Comparison of ENCODE assay signal across 15 cellular contexts in genomic region chr17:65558311-65558682, GRCh38. TPM values are rescaled to one million over a fixed set of nuclear protein-coding genes. Genes with fewer than 3 reads are reported as not detected.
DNase-seq lines count a peak whose midpoint lies in the region; ATAC-seq, FAIRE-seq and TF ChIP-seq lines count a peak whose summit lies in the region.
"Had no signal": no experiment of that assay in that cellular context is flagged by ENCODE, and none has a peak within 500 bp of the region (broad histone marks: within the 10 kb centered on the region; RNA-seq: fewer than 3 reads in every experiment).

No MANE protein-coding gene starts in this region.

- TF ChIP-seq CTCF in right atrium auricular region (IDR thresholded peaks at IDR 0.05), result no peak
- no peak for TF ChIP-seq CTCF in GM12878 (IDR thresholded peaks at IDR 0.05 in 2 of 3, conservative IDR thresholded peaks at IDR 0.05 in 1 of 3; ENCODE audit: control insufficient read depth in 2 of 3, extremely low read depth in 1 of 3, insufficient read depth in 1 of 3, low read depth in 3 of 3, low read length in 3 of 3)
- TF ChIP-seq CTCF in suprapubic skin (IDR thresholded peaks at IDR 0.05), result no peak

- H3K4me2 ChIP-seq in GM12878 (ENCODE audit: control insufficient read depth, insufficient read depth), result peak overlapping the region; percentile 9; the same call in 1 of the 2 replicates

- H3K9me3 ChIP-seq in right atrium auricular region (no peaks in the 10 kb centered on the region), GM12878 (replicated peaks; ENCODE audit: control insufficient read depth, insufficient read depth, low read length) (no peaks in the 10 kb centered on the region), suprapubic skin (no peaks in the 10 kb centered on the region)
- H3K9me3 ChIP-seq: HAP-1 had no signal

- no peak overlapping the region for H2AFZ ChIP-seq in GM12878 (ENCODE audit: control insufficient read depth, low read depth, low read length)

- H3K27me3 ChIP-seq in right atrium auricular region (no peaks in the 10 kb centered on the region), GM12878 (replicated peaks in 1 of 2; ENCODE audit: control insufficient read depth in 2 of 2, insufficient read depth in 2 of 2, low read length in 1 of 2) (peaks cover 0 to 5% of the 10 kb centered on the region in 2 experiments; a peak in 2 of 4 replicates), suprapubic skin (no peaks in the 10 kb centered on the region)

- peaks cover 0 to 6% of the 10 kb centered on the region in 2 donors for H3K4me1 ChIP-seq in right atrium auricular region
- H3K4me1 ChIP-seq in GM12878 (ENCODE audit: control insufficient read depth, insufficient read depth, low read length), result peaks cover 4% of the 10 kb centered on the region
- H3K4me1 ChIP-seq in suprapubic skin, result peaks cover 39% of the 10 kb centered on the region
- H3K4me1 ChIP-seq: BE2C had no signal

- no peaks in the 10 kb centered on the region for H3K36me3 Mint-ChIP-seq in memory B cell

- TF ChIP-seq POLR2A in GM12878 (IDR thresholded peaks at IDR 0.05; ENCODE audit: low read depth, low read length) (no peak), suprapubic skin (IDR thresholded peaks at IDR 0.05) (no peak)

- no peak overlapping the region for H3K27ac Mint-ChIP-seq in memory B cell

- ATAC-seq in left cardiac atrium, result no peak
- ATAC-seq in GM12878, result no peak
- ATAC-seq in memory B cell (ENCODE audit: low read depth), result no peak
- no peak for ATAC-seq in HG03025 (IDR thresholded peaks at IDR 0.05; ENCODE audit: low FRiP score, unreplicated experiment)
- no peak for ATAC-seq in HG02642 (IDR thresholded peaks at IDR 0.05; ENCODE audit: poor library complexity, unreplicated experiment)

- intact Hi-C loops in left cardiac atrium (cut with DNase I), result loop anchor here (2.0 to 10.0 kb wide), 3 partner anchors 93 to 266 kb away; no protein-coding TSS in a partner anchor
- intact Hi-C loops in GM12878 (cut with micrococcal nuclease; ENCODE audit: unreplicated experiment), result loop anchor here (5.0 kb wide), 2 partner anchors 101 to 429 kb away; no protein-coding TSS in a partner anchor

- SMC1A ChIA-PET in GM12878 (lab: Charles Lee; ENCODE audit: uncharacterized antibody, unreplicated experiment), result interaction anchor here (0.8 to 5.3 kb wide), 5 partner anchors 9 to 429 kb away, joined by 3 to 36 read pairs (median 4); no protein-coding TSS in a partner anchor

- 58% methylated on average over 15 of the region's 15 CpGs for WGBS in GM12878 (ENCODE audit: insufficient coverage, insufficient replicate concordance, low lambda C conversion rate, missing lambda C conversion rate)
- 80% methylated on average over 5 of the region's 15 CpGs for WGBS in suprapubic skin

- TF ChIP-seq EP300 in GM12878 (IDR thresholded peaks at IDR 0.05; ENCODE audit: borderline replicate concordance in 1 of 2, control insufficient read depth in 1 of 2, low read depth in 2 of 2, low read length in 2 of 2) (no peak), suprapubic skin (IDR thresholded peaks at IDR 0.05) (no peak)

- RAD21 ChIA-PET in GM12878 (lab: Charles Lee; ENCODE audit: unreplicated experiment), result interaction anchor here (0.6 to 3.5 kb wide), 9 partner anchors 29 to 429 kb away, joined by 3 to 17 read pairs (median 4); no protein-coding TSS in a partner anchor

- no peaks in the 10 kb centered on the region; the same call in 1 of the 2 replicates for H3K79me2 ChIP-seq in GM12878 (ENCODE audit: control insufficient read depth, insufficient read depth, low read length)

- H3K9me3 Mint-ChIP-seq in memory B cell, result no peaks in the 10 kb centered on the region
- H3K9me3 Mint-ChIP-seq: neural crest cell; T-helper 2 cell treated with Interferon-gamma antibody and Interleukin-4, amounts not matched to agents 5 μg/mL and 100 μg/mL, for 36 hours had no signal

- H3K9ac ChIP-seq in GM12878 (ENCODE audit: control insufficient read depth, insufficient read depth, low read length), result no peak overlapping the region

- POLR2A ChIA-PET in GM12878 (lab: Charles Lee), result interaction anchor here (0.7 kb wide), 1 partner anchor 536 kb away, joined by 4 read pairs; no protein-coding TSS in a partner anchor

- in situ Hi-C loops in GM12878 (cut with MboI), result loop anchor here (5.0 to 25.0 kb wide), 2 partner anchors 326 to 596 kb away; no protein-coding TSS in a partner anchor

- no TSS peak for BruUV-seq in GM12878 (replicated peaks; lab: Mats Ljungman, UMichigan)

- H3K4me3 Mint-ChIP-seq in memory B cell, result peak overlapping the region; percentile 8
- H3K4me3 Mint-ChIP-seq: neural crest cell; T-helper 2 cell treated with Interferon-gamma antibody and Interleukin-4, amounts not matched to agents 5 μg/mL and 100 μg/mL, for 36 hours had no signal

- H3K4me3 ChIP-seq in right atrium auricular region (peak overlapping the region; percentile 81 to 82), GM12878 (no peak overlapping the region), suprapubic skin (no peak overlapping the region)

- DNase-seq in right atrium auricular region (ENCODE audit: low spot score) (no peak), left cardiac atrium (no peak), GM12878 (ENCODE audit: low read depth, low spot score) (no peak), memory B cell (ENCODE audit: low spot score in 2 of 2) (no peak), suprapubic skin (ENCODE audit: low spot score in 2 of 2) (no peak)
- no peak for DNase-seq in activated CD4-positive, alpha-beta T cell treated with anti-CD3 and anti-CD28 coated beads for 4 hours
- DNase-seq: BE2C, islet precursor cell, NCI-H510A had no signal

- peaks cover 8% of the 10 kb centered on the region for H3K36me3 ChIP-seq in right atrium auricular region
- H3K36me3 ChIP-seq in GM12878 (ENCODE audit: control insufficient read depth in 2 of 2, insufficient read depth in 2 of 2, low read length in 1 of 2), result no peaks in the 10 kb centered on the region
- H3K36me3 ChIP-seq in suprapubic skin, result no peaks in the 10 kb centered on the region
- H3K36me3 ChIP-seq: BE2C had no signal

- peaks cover 8% of the 10 kb centered on the region for H3K27me3 Mint-ChIP-seq in memory B cell

- H3K4me1 Mint-ChIP-seq in memory B cell, result peaks cover 12% of the 10 kb centered on the region

- H4K20me1 ChIP-seq in GM12878 (ENCODE audit: control insufficient read depth, insufficient read depth), result no peaks in the 10 kb centered on the region; the same call in 1 of the 2 replicates

- no peak for FAIRE-seq in GM12878 (lab: Jason Lieb, UNC)
- FAIRE-seq: RCC 7860 had no signal

- TF ChIP-seq RAD21 in GM12878 (IDR thresholded peaks at IDR 0.05; ENCODE audit: insufficient read depth, low read depth, low read length), result no peak

- CTCF ChIA-PET in GM12878 (lab: Yijun Ruan, JAX), result interaction anchor here (1.6 to 2.5 kb wide), 5 partner anchors 8 to 607 kb away, joined by 3 to 18 read pairs (median 10); no protein-coding TSS in a partner anchor

- H3K27ac ChIP-seq in right atrium auricular region (no peak overlapping the region), GM12878 (ENCODE audit: control insufficient read depth, insufficient read depth) (no peak overlapping the region), suprapubic skin (peak overlapping the region; percentile 98)

TF ChIP-seq in GM12878, 131 proteins besides CTCF, POLR2A, EP300 and RAD21:
- no peak for TF ChIP-seq SKIL (IDR thresholded peaks at IDR 0.05; ENCODE audit: low read depth, poor library complexity, severe bottlenecking)
- no peak for TF ChIP-seq RB1 (IDR thresholded peaks at IDR 0.05; ENCODE audit: borderline replicate concordance)
- no peak for TF ChIP-seq KDM1A (IDR thresholded peaks at IDR 0.05; ENCODE audit: borderline replicate concordance)
- no peak for TF ChIP-seq POU2F2 (IDR thresholded peaks at IDR 0.05; ENCODE audit: borderline replicate concordance, low read depth, low read length)
TF ChIP-seq in GM12878: peak in this region for 0.

RNA-seq across cellular contexts. Expression of gene AXIN2, which starts 3.2 kb away (rescaled TPM):
- 10 to 100 TPM in 1 of 2 donors, 1 to 10 TPM in 1; 8.7 to 29.8 TPM for total RNA-seq in right atrium auricular region
- 10 to 100 TPM; 16.4 to 28.5 TPM for total RNA-seq in left cardiac atrium
- total RNA-seq in GM12878 (2013; cell fraction: nucleolus; rRNA removed), result 14.6 and 16.2 TPM in 2 replicates
- 4.2 and 4.6 TPM in 2 replicates for total RNA-seq in GM12878 (2014; rRNA removed)
- 2.5 and 3.5 TPM in 2 replicates for total RNA-seq in GM12878 (2014; rRNA removed; fragmentation: Illumina TruSeq; extraction: Trizol)
- total RNA-seq in GM12878 (2021), result 7.2 and 7.8 TPM in 2 replicates
- polyA plus RNA-seq in GM12878 (2011; ENCODE audit: low read depth), result 0.68 TPM
- polyA plus RNA-seq in GM12878 (2011; rRNA removed), result 2.5 and 3.7 TPM in 2 replicates
- polyA plus RNA-seq in GM12878 (2011; cell fraction: cytosol; rRNA removed), result 3.2 and 3.5 TPM in 2 replicates
- 8.9 and 17.6 TPM in 2 replicates for polyA plus RNA-seq in GM12878 (2011; cell fraction: nucleus; rRNA removed)
- 0.72 and 1.5 TPM in 2 replicates for polyA plus RNA-seq in GM12878 (2012)
- polyA plus RNA-seq in GM12878 (2014; fragmentation: Illumina TruSeq; extraction: Trizol), result 1.9 and 2.6 TPM in 2 replicates
- polyA plus RNA-seq in GM12878 (2014; fragmentation: Nextera tagmentation; extraction: Ambion mirVana), result under 1 TPM; 0.47 to 0.66 TPM
- polyA plus RNA-seq in GM12878 (2014; rRNA removed), result 4.4 and 4.8 TPM in 2 replicates
- polyA plus RNA-seq in GM12878 (2016; fragmentation: Nextera tagmentation; extraction: Ambion mirVana), result 1 to 10 TPM in 1 of 2 experiments, under 1 TPM in 1; 0.58 to 1.6 TPM
- polyA minus RNA-seq in GM12878 (2011; rRNA and poly(A)+ RNA removed), result 4.1 and 6.0 TPM in 2 replicates
- polyA minus RNA-seq in GM12878 (2011; cell fraction: cytosol; rRNA and poly(A)+ RNA removed), result 1.5 and 1.7 TPM in 2 replicates
- polyA minus RNA-seq in GM12878 (2011; cell fraction: nucleus; rRNA and poly(A)+ RNA removed), result 7.3 and 10.1 TPM in 2 replicates
- total RNA-seq in suprapubic skin, result 10 to 100 TPM in 3 of 4 donors, 1 to 10 TPM in 1; 9.8 to 36.9 (median 19.8) TPM

Comparison
In these comparisons a context has a peak if more than half of its experiments do, and no peak if none do; other contexts are left out.
1. H3K4me3 ChIP-seq: peak in right atrium auricular region (2 of 2); none in GM12878 (single experiment) and suprapubic skin (single experiment).